1 cellular context compared by ENCODE assay signal in genomic region chr5:95866431-95867063, GRCh38.
TF ChIP-seq lines count a peak whose summit lies in the region.

No MANE protein-coding gene starts in this region.

TF ChIP-seq in K562, 482 proteins besides CTCF, POLR2A, EP300 and RAD21:
- TF ChIP-seq CEBPG (CRISPR knock-in tag; IDR thresholded peaks at IDR 0.05) (no peak), CEBPG (tag; conservative IDR thresholded peaks at IDR 0.05 in 1 of 2, IDR thresholded peaks at IDR 0.05 in 1 of 2) (no peak), SNAPC5 (CRISPR knock-in tag; IDR thresholded peaks at IDR 0.05) (no peak), PCBP2 (IDR thresholded peaks at IDR 0.05; ENCODE audit: low read depth, low read length, poor library complexity, severe bottlenecking) (no peak), ZNF766 (CRISPR knock-in tag; conservative IDR thresholded peaks at IDR 0.05) (no peak), ATF3 (IDR thresholded peaks at IDR 0.05) (peak; percentile 46; the same call in 1 of the 2 replicates), ATF3 (CRISPR knock-in tag; conservative IDR thresholded peaks at IDR 0.05) (no peak)
